ENCODE assay signal across 26 cellular contexts in genomic region chr10:88238515-88238914, GRCh38.
DNase-seq lines count a peak whose midpoint lies in the region; ATAC-seq and TF ChIP-seq lines count a peak whose summit lies in the region.
"Had no signal": no experiment of that assay in that cellular context is flagged by ENCODE, and none has a peak within 500 bp of the region (broad histone marks: within the 10 kb centered on the region; RNA-seq: fewer than 3 reads in every experiment).

No MANE protein-coding gene starts in this region.

- ATAC-seq in right cardiac atrium (no peak), GM18909 (IDR thresholded peaks at IDR 0.05; ENCODE audit: poor library complexity, unreplicated experiment) (no peak)
- ATAC-seq: activated CD8-positive, alpha-beta T cell treated with anti-CD3 and anti-CD28 coated beads for 36 hours; activated naive CD8-positive, alpha-beta T cell treated with anti-CD3 and anti-CD28 coated beads, Interleukin-2, amount 50 U/mL, for 24 hours; left lung; SK-N-SH treated with all-trans-retinoic acid at 6 μM for 48 hours had no signal

- intact Hi-C loops in right cardiac atrium (cut with DNase I) = no loop called here
- intact Hi-C loops in OCI-LY7 (cut with micrococcal nuclease; ENCODE audit: unreplicated experiment) = no loop called here

- no peak overlapping the region for H3K27ac ChIP-seq in BLaER1 treated with 17β-estradiol and CSF1 and Interleukin-3, amounts not matched to agents 10 nM and 100 nM
- H3K27ac ChIP-seq in right cardiac atrium (ENCODE audit: low read length) (peak overlapping the region; percentile 67), suprapubic skin (peak overlapping the region; percentile 31), OCI-LY7 (ENCODE audit: low read depth, low read length, poor library complexity, severe bottlenecking) (no peak overlapping the region)
- H3K27ac ChIP-seq: left lung had no signal

- no peaks in the 10 kb centered on the region for H3K27me3 ChIP-seq in BLaER1 treated with 17β-estradiol and CSF1 and Interleukin-3, amounts not matched to agents 10 nM and 100 nM
- H3K27me3 ChIP-seq in right cardiac atrium (ENCODE audit: control insufficient read depth, insufficient read depth) (no peaks in the 10 kb centered on the region), suprapubic skin (no peaks in the 10 kb centered on the region)
- H3K27me3 ChIP-seq: left lung, MG63, spleen had no signal

- no TSS peak for BruUV-seq in OCI-LY7 (replicated peaks; lab: Mats Ljungman, UMichigan)

- no peaks in the 10 kb centered on the region for H3K9me2 ChIP-seq in OCI-LY7 (ENCODE audit: insufficient read depth, low read length)

- TF ChIP-seq EP300 in suprapubic skin (IDR thresholded peaks at IDR 0.05) = no peak

- peaks cover 0 to 3% (median 0%) of the 10 kb centered on the region in 11 experiments; a peak in 2 of 22 replicates for H3K9me3 ChIP-seq in BLaER1 treated with 17β-estradiol and CSF1 and Interleukin-3, amounts not matched to agents 10 nM and 100 nM (replicated peaks in 1 of 11)
- no peaks in the 10 kb centered on the region for H3K9me3 ChIP-seq in right cardiac atrium (ENCODE audit: control insufficient read depth, low read length)
- no peaks in the 10 kb centered on the region for H3K9me3 ChIP-seq in suprapubic skin
- H3K9me3 ChIP-seq in OCI-LY7 (ENCODE audit: low read length) = no peaks in the 10 kb centered on the region
- H3K9me3 ChIP-seq: HAP-1, left lung, MG63, spleen had no signal

- H3K4me2 ChIP-seq in BLaER1 treated with 17β-estradiol and CSF1 and Interleukin-3, amounts not matched to agents 10 nM and 100 nM = peak overlapping the region in 7 of 11 experiments; percentile 0 to 34 (median 14); a peak in 7 of 22 replicates
- H3K4me2 ChIP-seq in OCI-LY7 (ENCODE audit: low read length) = no peak overlapping the region

- H3K9ac ChIP-seq in BLaER1 treated with 17β-estradiol and CSF1 and Interleukin-3, amounts not matched to agents 10 nM and 100 nM = no peak overlapping the region

- H3K4me1 ChIP-seq in BLaER1 treated with 17β-estradiol and CSF1 and Interleukin-3, amounts not matched to agents 10 nM and 100 nM = peaks cover 7 to 34% (median 20%) of the 10 kb centered on the region in 10 experiments; a peak in 17 of 20 replicates
- H3K4me1 ChIP-seq in right cardiac atrium (ENCODE audit: control insufficient read depth, insufficient read depth, low read length) (peaks cover 12% of the 10 kb centered on the region), suprapubic skin (peaks cover 19% of the 10 kb centered on the region), OCI-LY7 (ENCODE audit: insufficient read depth, low read length, poor library complexity, severe bottlenecking) (no peaks in the 10 kb centered on the region)

- POLR2A ChIA-PET in OCI-LY7 (lab: Charles Lee) = interaction anchor here (0.6 to 1.6 kb wide), 2 partner anchors 13 to 28 kb away, joined by 3 read pairs; no protein-coding TSS in a partner anchor

- peak; percentile 5 for DNase-seq in NCI-H446 treated with DMSO at 0.1 percent for 48 hours (lab: John Stamatoyannopoulos, UW)
- DNase-seq in right cardiac atrium = no peak
- DNase-seq in suprapubic skin (ENCODE audit: low spot score in 2 of 2) = no peak
- DNase-seq in kidney glomerular epithelial cell (lab: John Stamatoyannopoulos, UW) = no peak
- no peak for DNase-seq in OCI-LY7 (ENCODE audit: low spot score)
- no peak for DNase-seq in NK-92 (lab: John Stamatoyannopoulos, UW; ENCODE audit: unreplicated experiment)
- DNase-seq: activated CD4-positive, CD25-positive, alpha-beta regulatory T cell treated with anti-CD3 and anti-CD28 coated beads, Interleukin-2, amount 50 U/mL, for 72 hours; activated CD8-positive, alpha-beta T cell treated with anti-CD3 and anti-CD28 coated beads for 36 hours; activated effector memory CD4-positive, alpha-beta T cell treated with anti-CD3 and anti-CD28 coated beads, Interleukin-2, amount 50 U/mL, for 16 hours; activated naive CD8-positive, alpha-beta T cell treated with anti-CD3 and anti-CD28 coated beads, Interleukin-2, amount 50 U/mL, for 24 hours; activated T-cell treated with anti-CD3 and anti-CD28 coated beads for 4 hours; CD4-positive, alpha-beta T cell; dermis blood vessel endothelial cell; DMS153; immature natural killer cell; left lung; MG63; NCI-H1417; NK-92 treated with Interleukin-12 subunit alpha and Interleukin-12 subunit beta, amount 100 ng/mL, for 24 hours; spleen; stimulated activated CD4-positive, alpha-beta T cell treated with anti-CD3 and anti-CD28 coated beads, Interleukin-4, amount 100 ng/mL, for 1 hour; stimulated activated naive CD4-positive, alpha-beta T cell had no signal

- TF ChIP-seq POLR2A in suprapubic skin (IDR thresholded peaks at IDR 0.05) = no peak

- H3K36me3 ChIP-seq in BLaER1 treated with 17β-estradiol and CSF1 and Interleukin-3, amounts not matched to agents 10 nM and 100 nM = no peaks in the 10 kb centered on the region
- no peaks in the 10 kb centered on the region for H3K36me3 ChIP-seq in suprapubic skin
- H3K36me3 ChIP-seq in OCI-LY7 (ENCODE audit: insufficient read depth, low read length) = no peaks in the 10 kb centered on the region
- H3K36me3 ChIP-seq: HAP-1, left lung, MG63, spleen had no signal

- TF ChIP-seq CTCF in suprapubic skin (IDR thresholded peaks at IDR 0.05) (no peak), OCI-LY7 (conservative IDR thresholded peaks at IDR 0.05; ENCODE audit: low read length) (no peak)

- H2AFZ ChIP-seq in OCI-LY7 (ENCODE audit: low read length) = no peak overlapping the region

- WGBS in right cardiac atrium = 53% methylated on average over 3 of the region's 3 CpGs
- 25% methylated on average over 3 of the region's 3 CpGs for WGBS in suprapubic skin

- H4K20me1 ChIP-seq in BLaER1 treated with 17β-estradiol and CSF1 and Interleukin-3, amounts not matched to agents 10 nM and 100 nM = no peaks in the 10 kb centered on the region
- H4K20me1 ChIP-seq in OCI-LY7 (ENCODE audit: insufficient read depth, low read length) = no peaks in the 10 kb centered on the region

- CTCF ChIA-PET in OCI-LY7 (lab: Charles Lee; ENCODE audit: unreplicated experiment) = no interaction called here

- H3K79me2 ChIP-seq in OCI-LY7 (ENCODE audit: insufficient read depth, low read depth, low read length) = no peaks in the 10 kb centered on the region

- H3K4me3 ChIP-seq in BLaER1 treated with 17β-estradiol and CSF1 and Interleukin-3, amounts not matched to agents 10 nM and 100 nM = no peak overlapping the region
- no peak overlapping the region for H3K4me3 ChIP-seq in right cardiac atrium (ENCODE audit: low read length)
- no peak overlapping the region for H3K4me3 ChIP-seq in suprapubic skin
- no peak overlapping the region for H3K4me3 ChIP-seq in OCI-LY7 (ENCODE audit: low read depth, low read length, poor library complexity, severe bottlenecking)
- H3K4me3 ChIP-seq: HAP-1, left lung, MG63, spleen had no signal

Comparison
In these comparisons a context has a peak if more than half of its experiments do, and no peak if none do; other contexts are left out.
1. H3K27ac ChIP-seq: peak in right cardiac atrium (single experiment) and suprapubic skin (single experiment); none in BLaER1 treated with 17β-estradiol and CSF1 and Interleukin-3, amounts not matched to agents 10 nM and 100 nM (0 of 11) and OCI-LY7 (single experiment).